In the genomic region with DNA sequence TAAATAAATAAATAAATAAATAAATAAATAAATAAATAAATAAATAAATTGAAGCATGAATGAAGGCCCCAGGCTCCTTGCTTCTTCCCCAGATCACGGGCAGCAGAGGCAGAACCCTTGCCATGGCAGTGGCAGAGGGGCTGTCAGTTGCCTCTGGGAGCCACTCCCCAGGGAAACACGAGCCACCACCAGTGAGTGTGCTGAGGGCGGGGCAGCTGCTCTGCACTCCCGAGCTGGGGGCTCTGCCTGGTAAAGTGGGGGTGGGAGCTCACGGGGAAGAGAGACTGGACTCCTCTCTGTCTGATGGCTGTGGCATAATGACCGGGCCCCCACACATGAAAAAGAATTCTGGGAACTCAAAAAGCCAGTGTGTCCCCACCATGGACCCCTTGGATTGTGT, we compare ENCODE assay signal across 6 cellular contexts. TPM values are rescaled to one million over a fixed set of nuclear protein-coding genes. Genes with fewer than 3 reads are reported as not detected.
"Had no signal": no experiment of that assay in that cellular context is flagged by ENCODE, and none has a peak within 500 bp of the region (broad histone marks: within the 10 kb centered on the region; RNA-seq: fewer than 3 reads in every experiment).

No MANE protein-coding gene starts in this region.

- DNase-seq: HCEC 1CT had no signal

- H3K4me3 ChIP-seq: GM23338 had no signal

- H3K4me2 ChIP-seq: GM23338 had no signal

- H3K4me3 Mint-ChIP-seq: GM23338 had no signal

- H3K4me1 Mint-ChIP-seq: GM23338 had no signal

- H3K36me3 Mint-ChIP-seq: IgD-negative memory B cell had no signal

- H3K27ac Mint-ChIP-seq: GM23338, IgD-negative memory B cell had no signal

RNA-seq across cellular contexts. Expression of gene FCAR, which starts 7.8 kb away (rescaled TPM):
- total RNA-seq: GM23338, H1, H9, HT-29 had no signal
- polyA plus RNA-seq: GM23338, H1 had no signal

RNA-seq across cellular contexts. Expression of gene NCR1, which starts 24.1 kb away (rescaled TPM):
- total RNA-seq: HT-29 had no signal

RNA-seq across cellular contexts. Expression of gene KIR3DL2, which starts 31.6 kb away (rescaled TPM):
- total RNA-seq: GM23338, H1, H9, HT-29 had no signal
- polyA plus RNA-seq: GM23338, H1 had no signal

RNA-seq across cellular contexts. Expression of gene KIR2DS4, which starts 49.4 kb away (rescaled TPM):
- total RNA-seq: GM23338, H1, H9, HT-29 had no signal
- polyA plus RNA-seq: GM23338, H1 had no signal
